ENCODE assay signal across 1 cellular context in genomic region chr12:47752552-47752951, GRCh38.
TF ChIP-seq lines count a peak whose summit lies in the region.

No MANE protein-coding gene starts in this region.

TF ChIP-seq in HepG2, 621 proteins besides CTCF, POLR2A, EP300 and RAD21:
- TF ChIP-seq ZNF788 (CRISPR knock-in tag; IDR thresholded peaks at IDR 0.05; ENCODE audit: borderline replicate concordance) (no peak), ZNF83 (CRISPR knock-in tag; IDR thresholded peaks at IDR 0.05; ENCODE audit: borderline replicate concordance) (no peak), ZNF883 (CRISPR knock-in tag; IDR thresholded peaks at IDR 0.05; ENCODE audit: not compliant biosample characterization) (no peak)
